9 cellular contexts compared by ENCODE assay signal in genomic region chr5:126490167-126490937, GRCh38.
DNase-seq lines count a peak whose midpoint lies in the region; ATAC-seq and TF ChIP-seq lines count a peak whose summit lies in the region.
"Had no signal": no experiment of that assay in that cellular context is flagged by ENCODE, and none has a peak within 500 bp of the region (broad histone marks: within the 10 kb centered on the region; RNA-seq: fewer than 3 reads in every experiment).

No MANE protein-coding gene starts in this region.

- peaks cover 2 to 99% (median 75%) of the 10 kb centered on the region in 9 donors for H3K36me3 ChIP-seq in heart left ventricle

- in situ Hi-C loops in astrocyte of the spinal cord (cut with HindIII; ENCODE audit: low sequenced_read_pairs) = no loop called here

- TF ChIP-seq POLR2A in heart left ventricle (IDR thresholded peaks at IDR 0.05) = no peak

- no peaks in the 10 kb centered on the region for H3K9me3 ChIP-seq in heart left ventricle

- intact Hi-C loops in left ventricle myocardium superior (cut with micrococcal nuclease) = loop anchor here (10.0 kb wide), 1 partner anchor 136 kb away; no protein-coding TSS in a partner anchor
- intact Hi-C loops in heart left ventricle (cut with DNase I) = loop anchor here in 3 of 10 donors (5.0 to 10.0 kb wide), 2 partner anchors 66 to 138 kb away; partner anchors contain the start of gene GRAMD2B (in 1 of the 3)

- TF ChIP-seq CTCF in heart left ventricle (IDR thresholded peaks at IDR 0.05) = no peak
- peak; percentile 45 for TF ChIP-seq CTCF in astrocyte of the spinal cord (IDR thresholded peaks at IDR 0.05; ENCODE audit: low read depth, low read length)

- DNase-seq in left ventricle myocardium superior (no peak), heart left ventricle (no peak), astrocyte of the spinal cord (ENCODE audit: low read depth, low spot score) (peak; percentile 94), NCI-H748 (lab: John Stamatoyannopoulos, UW; ENCODE audit: unreplicated experiment) (no peak), NK-92 (lab: John Stamatoyannopoulos, UW; ENCODE audit: unreplicated experiment) (no peak)
- DNase-seq: cerebellar nuclear complex had no signal

- ATAC-seq in left ventricle myocardium superior (peak; percentile 13), heart left ventricle (no peak), GM19023 (IDR thresholded peaks at IDR 0.05; ENCODE audit: unreplicated experiment) (no peak), HG03378 (IDR thresholded peaks at IDR 0.05; ENCODE audit: unreplicated experiment) (no peak)

- H3K4me3 ChIP-seq in heart left ventricle (no peak overlapping the region), astrocyte of the spinal cord (ENCODE audit: low read depth, low read length) (no peak overlapping the region)

- H3K27ac ChIP-seq in heart left ventricle (peak overlapping the region in 1 of 12 donors; percentile 58), layer of hippocampus (ENCODE audit: low read depth, low read length) (peak overlapping the region; percentile 90)

- H3K4me1 ChIP-seq in heart left ventricle = peaks cover 0 to 23% (median 0%) of the 10 kb centered on the region in 12 donors

- 77 to 88% (median 83%) methylated on average over 12 of the region's 12 CpGs for WGBS in heart left ventricle, 4 donors

- H3K27me3 ChIP-seq in heart left ventricle (no peaks in the 10 kb centered on the region), layer of hippocampus (ENCODE audit: control insufficient read depth, insufficient read depth, low read length) (no peaks in the 10 kb centered on the region)
